ENCODE assay signal across 2 cellular contexts in genomic region chr2:237642030-237642700, GRCh38.
TF ChIP-seq lines count a peak whose summit lies in the region.

No MANE protein-coding gene starts in this region.

TF ChIP-seq in Ishikawa, 13 proteins besides CTCF, POLR2A, EP300 and RAD21:
- TF ChIP-seq CEBPB (IDR thresholded peaks at IDR 0.05) (peak; percentile 22; the same call in 1 of the 2 replicates), MAX (IDR thresholded peaks at IDR 0.05) (no peak)

TF ChIP-seq in K562, 482 proteins besides CTCF, POLR2A, EP300 and RAD21:
- TF ChIP-seq CC2D1A (IDR thresholded peaks at IDR 0.05) = no peak
- TF ChIP-seq HDAC8 (tag; IDR thresholded peaks at IDR 0.05) = no peak
- TF ChIP-seq, protein P1, sequence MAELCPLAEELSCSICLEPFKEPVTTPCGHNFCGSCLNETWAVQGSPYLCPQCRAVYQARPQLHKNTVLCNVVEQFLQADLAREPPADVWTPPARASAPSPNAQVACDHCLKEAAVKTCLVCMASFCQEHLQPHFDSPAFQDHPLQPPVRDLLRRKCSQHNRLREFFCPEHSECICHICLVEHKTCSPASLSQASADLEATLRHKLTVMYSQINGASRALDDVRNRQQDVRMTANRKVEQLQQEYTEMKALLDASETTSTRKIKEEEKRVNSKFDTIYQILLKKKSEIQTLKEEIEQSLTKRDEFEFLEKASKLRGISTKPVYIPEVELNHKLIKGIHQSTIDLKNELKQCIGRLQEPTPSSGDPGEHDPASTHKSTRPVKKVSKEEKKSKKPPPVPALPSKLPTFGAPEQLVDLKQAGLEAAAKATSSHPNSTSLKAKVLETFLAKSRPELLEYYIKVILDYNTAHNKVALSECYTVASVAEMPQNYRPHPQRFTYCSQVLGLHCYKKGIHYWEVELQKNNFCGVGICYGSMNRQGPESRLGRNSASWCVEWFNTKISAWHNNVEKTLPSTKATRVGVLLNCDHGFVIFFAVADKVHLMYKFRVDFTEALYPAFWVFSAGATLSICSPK (IDR thresholded peaks at IDR 0.05; ENCODE audit: borderline replicate concordance) = no peak
- TF ChIP-seq, protein P2, sequence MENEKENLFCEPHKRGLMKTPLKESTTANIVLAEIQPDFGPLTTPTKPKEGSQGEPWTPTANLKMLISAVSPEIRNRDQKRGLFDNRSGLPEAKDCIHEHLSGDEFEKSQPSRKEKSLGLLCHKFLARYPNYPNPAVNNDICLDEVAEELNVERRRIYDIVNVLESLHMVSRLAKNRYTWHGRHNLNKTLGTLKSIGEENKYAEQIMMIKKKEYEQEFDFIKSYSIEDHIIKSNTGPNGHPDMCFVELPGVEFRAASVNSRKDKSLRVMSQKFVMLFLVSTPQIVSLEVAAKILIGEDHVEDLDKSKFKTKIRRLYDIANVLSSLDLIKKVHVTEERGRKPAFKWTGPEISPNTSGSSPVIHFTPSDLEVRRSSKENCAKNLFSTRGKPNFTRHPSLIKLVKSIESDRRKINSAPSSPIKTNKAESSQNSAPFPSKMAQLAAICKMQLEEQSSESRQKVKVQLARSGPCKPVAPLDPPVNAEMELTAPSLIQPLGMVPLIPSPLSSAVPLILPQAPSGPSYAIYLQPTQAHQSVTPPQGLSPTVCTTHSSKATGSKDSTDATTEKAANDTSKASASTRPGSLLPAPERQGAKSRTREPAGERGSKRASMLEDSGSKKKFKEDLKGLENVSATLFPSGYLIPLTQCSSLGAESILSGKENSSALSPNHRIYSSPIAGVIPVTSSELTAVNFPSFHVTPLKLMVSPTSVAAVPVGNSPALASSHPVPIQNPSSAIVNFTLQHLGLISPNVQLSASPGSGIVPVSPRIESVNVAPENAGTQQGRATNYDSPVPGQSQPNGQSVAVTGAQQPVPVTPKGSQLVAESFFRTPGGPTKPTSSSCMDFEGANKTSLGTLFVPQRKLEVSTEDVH (IDR thresholded peaks at IDR 0.05; ENCODE audit: low read depth, partially characterized antibody) = peak; percentile 43
- TF ChIP-seq KDM5B (IDR thresholded peaks at IDR 0.05; ENCODE audit: insufficient replicate concordance, low read depth, low read length) = no peak
- TF ChIP-seq, protein P3, sequence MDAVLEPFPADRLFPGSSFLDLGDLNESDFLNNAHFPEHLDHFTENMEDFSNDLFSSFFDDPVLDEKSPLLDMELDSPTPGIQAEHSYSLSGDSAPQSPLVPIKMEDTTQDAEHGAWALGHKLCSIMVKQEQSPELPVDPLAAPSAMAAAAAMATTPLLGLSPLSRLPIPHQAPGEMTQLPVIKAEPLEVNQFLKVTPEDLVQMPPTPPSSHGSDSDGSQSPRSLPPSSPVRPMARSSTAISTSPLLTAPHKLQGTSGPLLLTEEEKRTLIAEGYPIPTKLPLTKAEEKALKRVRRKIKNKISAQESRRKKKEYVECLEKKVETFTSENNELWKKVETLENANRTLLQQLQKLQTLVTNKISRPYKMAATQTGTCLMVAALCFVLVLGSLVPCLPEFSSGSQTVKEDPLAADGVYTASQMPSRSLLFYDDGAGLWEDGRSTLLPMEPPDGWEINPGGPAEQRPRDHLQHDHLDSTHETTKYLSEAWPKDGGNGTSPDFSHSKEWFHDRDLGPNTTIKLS (IDR thresholded peaks at IDR 0.05; ENCODE audit: borderline replicate concordance, low read depth) = peak; percentile 99; the same call in 1 of the 2 replicates
- TF ChIP-seq MBD2 (IDR thresholded peaks at IDR 0.05; ENCODE audit: borderline replicate concordance, low read depth) = no peak
- TF ChIP-seq, protein P4, sequence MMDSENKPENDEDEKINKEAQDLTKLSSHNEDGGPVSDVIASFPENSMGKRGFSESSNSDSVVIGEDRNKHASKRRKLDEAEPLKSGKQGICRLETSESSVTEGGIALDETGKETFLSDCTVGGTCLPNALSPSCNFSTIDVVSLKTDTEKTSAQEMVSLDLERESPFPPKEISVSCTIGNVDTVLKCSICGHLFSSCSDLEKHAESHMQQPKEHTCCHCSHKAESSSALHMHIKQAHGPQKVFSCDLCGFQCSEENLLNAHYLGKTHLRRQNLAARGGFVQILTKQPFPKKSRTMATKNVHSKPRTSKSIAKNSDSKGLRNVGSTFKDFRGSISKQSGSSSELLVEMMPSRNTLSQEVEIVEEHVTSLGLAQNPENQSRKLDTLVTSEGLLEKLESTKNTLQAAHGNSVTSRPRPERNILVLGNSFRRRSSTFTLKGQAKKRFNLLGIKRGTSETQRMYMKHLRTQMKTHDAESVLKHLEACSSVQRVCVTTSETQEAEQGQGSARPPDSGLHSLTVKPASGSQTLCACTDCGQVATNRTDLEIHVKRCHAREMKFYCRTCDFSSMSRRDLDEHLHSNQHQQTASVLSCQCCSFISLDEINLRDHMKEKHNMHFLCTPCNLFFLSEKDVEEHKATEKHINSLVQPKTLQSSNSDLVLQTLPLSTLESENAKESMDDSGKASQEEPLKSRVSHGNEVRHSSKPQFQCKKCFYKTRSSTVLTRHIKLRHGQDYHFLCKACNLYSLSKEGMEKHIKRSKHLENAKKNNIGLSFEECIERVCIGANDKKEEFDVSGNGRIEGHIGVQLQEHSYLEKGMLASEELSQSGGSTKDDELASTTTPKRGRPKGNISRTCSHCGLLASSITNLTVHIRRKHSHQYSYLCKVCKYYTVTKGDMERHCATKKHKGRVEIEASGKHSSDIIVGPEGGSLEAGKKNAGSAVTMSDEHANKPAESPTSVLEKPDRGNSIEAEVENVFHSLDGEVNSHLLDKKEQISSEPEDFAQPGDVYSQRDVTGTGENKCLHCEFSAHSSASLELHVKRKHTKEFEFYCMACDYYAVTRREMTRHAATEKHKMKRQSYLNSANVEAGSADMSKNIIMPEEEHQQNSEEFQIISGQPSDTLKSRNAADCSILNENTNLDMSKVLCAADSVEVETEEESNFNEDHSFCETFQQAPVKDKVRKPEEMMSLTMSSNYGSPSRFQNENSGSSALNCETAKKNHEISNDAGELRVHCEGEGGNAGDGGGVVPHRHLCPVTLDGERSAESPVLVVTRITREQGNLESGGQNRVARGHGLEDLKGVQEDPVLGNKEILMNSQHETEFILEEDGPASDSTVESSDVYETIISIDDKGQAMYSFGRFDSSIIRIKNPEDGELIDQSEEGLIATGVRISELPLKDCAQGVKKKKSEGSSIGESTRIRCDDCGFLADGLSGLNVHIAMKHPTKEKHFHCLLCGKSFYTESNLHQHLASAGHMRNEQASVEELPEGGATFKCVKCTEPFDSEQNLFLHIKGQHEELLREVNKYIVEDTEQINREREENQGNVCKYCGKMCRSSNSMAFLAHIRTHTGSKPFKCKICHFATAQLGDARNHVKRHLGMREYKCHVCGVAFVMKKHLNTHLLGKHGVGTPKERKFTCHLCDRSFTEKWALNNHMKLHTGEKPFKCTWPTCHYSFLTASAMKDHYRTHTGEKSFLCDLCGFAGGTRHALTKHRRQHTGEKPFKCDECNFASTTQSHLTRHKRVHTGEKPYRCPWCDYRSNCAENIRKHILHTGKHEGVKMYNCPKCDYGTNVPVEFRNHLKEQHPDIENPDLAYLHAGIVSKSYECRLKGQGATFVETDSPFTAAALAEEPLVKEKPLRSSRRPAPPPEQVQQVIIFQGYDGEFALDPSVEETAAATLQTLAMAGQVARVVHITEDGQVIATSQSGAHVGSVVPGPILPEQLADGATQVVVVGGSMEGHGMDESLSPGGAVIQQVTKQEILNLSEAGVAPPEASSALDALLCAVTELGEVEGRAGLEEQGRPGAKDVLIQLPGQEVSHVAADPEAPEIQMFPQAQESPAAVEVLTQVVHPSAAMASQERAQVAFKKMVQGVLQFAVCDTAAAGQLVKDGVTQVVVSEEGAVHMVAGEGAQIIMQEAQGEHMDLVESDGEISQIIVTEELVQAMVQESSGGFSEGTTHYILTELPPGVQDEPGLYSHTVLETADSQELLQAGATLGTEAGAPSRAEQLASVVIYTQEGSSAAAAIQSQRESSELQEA (IDR thresholded peaks at IDR 0.05; ENCODE audit: low read depth) = no peak
- TF ChIP-seq NCOA4 (IDR thresholded peaks at IDR 0.05; ENCODE audit: partially characterized antibody) = no peak
- TF ChIP-seq KAT2B (IDR thresholded peaks at IDR 0.05; ENCODE audit: low read depth, low read length) = no peak
